In the genomic region with DNA sequence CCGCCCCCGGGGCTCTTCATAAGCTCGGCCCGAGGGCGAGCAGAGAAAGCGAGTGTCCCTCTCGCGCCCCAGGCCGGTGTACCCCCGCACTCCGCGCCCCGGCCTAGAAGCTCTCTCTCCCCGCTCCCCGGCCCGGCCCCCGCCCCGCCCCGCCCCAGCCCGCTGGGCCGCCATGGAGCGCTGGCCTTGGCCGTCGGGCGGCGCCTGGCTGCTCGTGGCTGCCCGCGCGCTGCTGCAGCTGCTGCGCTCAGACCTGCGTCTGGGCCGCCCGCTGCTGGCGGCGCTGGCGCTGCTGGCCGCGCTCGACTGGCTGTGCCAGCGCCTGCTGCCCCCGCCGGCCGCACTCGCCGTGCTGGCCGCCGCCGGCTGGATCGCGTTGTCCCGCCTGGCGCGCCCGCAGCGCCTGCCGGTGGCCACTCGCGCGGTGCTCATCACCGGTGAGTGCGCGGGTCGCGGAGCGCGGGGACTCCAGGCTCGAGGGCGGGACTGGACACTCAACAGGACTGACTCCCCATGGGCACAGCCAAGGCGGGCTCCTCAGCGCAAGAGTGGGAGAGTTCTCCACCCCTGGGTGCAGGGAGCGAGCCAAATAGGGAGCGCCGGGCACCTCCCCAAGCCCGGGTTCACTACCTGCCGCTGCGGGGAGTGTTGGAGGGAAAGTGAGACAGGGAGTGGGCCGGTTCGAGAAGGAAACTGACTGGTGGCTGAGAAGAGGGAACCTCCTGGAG, we compare ENCODE assay signal across 1 cellular context.
TF ChIP-seq lines count a peak whose summit lies in the region.

A gene (plus strand): TSS at position 45 of the 728 bp plus-strand sequence. CDS start 128 bp downstream, at position 173.

TF ChIP-seq in HepG2, 621 proteins besides CTCF, POLR2A, EP300 and RAD21 (continued from another document):
- TF ChIP-seq, protein P1, sequence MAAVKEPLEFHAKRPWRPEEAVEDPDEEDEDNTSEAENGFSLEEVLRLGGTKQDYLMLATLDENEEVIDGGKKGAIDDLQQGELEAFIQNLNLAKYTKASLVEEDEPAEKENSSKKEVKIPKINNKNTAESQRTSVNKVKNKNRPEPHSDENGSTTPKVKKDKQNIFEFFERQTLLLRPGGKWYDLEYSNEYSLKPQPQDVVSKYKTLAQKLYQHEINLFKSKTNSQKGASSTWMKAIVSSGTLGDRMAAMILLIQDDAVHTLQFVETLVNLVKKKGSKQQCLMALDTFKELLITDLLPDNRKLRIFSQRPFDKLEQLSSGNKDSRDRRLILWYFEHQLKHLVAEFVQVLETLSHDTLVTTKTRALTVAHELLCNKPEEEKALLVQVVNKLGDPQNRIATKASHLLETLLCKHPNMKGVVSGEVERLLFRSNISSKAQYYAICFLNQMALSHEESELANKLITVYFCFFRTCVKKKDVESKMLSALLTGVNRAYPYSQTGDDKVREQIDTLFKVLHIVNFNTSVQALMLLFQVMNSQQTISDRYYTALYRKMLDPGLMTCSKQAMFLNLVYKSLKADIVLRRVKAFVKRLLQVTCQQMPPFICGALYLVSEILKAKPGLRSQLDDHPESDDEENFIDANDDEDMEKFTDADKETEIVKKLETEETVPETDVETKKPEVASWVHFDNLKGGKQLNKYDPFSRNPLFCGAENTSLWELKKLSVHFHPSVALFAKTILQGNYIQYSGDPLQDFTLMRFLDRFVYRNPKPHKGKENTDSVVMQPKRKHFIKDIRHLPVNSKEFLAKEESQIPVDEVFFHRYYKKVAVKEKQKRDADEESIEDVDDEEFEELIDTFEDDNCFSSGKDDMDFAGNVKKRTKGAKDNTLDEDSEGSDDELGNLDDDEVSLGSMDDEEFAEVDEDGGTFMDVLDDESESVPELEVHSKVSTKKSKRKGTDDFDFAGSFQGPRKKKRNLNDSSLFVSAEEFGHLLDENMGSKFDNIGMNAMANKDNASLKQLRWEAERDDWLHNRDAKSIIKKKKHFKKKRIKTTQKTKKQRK (IDR thresholded peaks at IDR 0.05; ENCODE audit: low read length), result no peak
- TF ChIP-seq, protein P2, sequence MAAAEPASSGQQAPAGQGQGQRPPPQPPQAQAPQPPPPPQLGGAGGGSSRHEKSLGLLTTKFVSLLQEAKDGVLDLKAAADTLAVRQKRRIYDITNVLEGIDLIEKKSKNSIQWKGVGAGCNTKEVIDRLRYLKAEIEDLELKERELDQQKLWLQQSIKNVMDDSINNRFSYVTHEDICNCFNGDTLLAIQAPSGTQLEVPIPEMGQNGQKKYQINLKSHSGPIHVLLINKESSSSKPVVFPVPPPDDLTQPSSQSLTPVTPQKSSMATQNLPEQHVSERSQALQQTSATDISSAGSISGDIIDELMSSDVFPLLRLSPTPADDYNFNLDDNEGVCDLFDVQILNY (CRISPR knock-in tag; conservative IDR thresholded peaks at IDR 0.05), result peak; percentile 69
- TF ChIP-seq, protein P3, sequence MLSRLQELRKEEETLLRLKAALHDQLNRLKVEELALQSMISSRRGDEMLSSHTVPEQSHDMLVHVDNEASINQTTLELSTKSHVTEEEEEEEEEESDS (CRISPR knock-in tag; IDR thresholded peaks at IDR 0.05; ENCODE audit: borderline replicate concordance), result no peak
- TF ChIP-seq SAP130 (CRISPR knock-in tag; IDR thresholded peaks at IDR 0.05; ENCODE audit: low read depth) (peak; percentile 27; the same call in 1 of the 2 replicates), YY1 (IDR thresholded peaks at IDR 0.05; ENCODE audit: insufficient read depth, insufficient replicate concordance, low read depth, low read length) (peak; percentile 81), MTA1 (CRISPR knock-in tag; IDR thresholded peaks at IDR 0.05; ENCODE audit: borderline replicate concordance) (0 out of 2 replicates have a peak, but pooled peaks have one; percentile 41), ARNT2 (CRISPR knock-in tag; IDR thresholded peaks at IDR 0.05; ENCODE audit: low read depth) (0 out of 2 replicates have a peak, but pooled peaks have one; percentile 29), SRSF1 (optimal IDR thresholded peaks at IDR 0.05; ENCODE audit: low read depth, low read length) (no peak), HNRNPUL1 (IDR thresholded peaks at IDR 0.05; ENCODE audit: low read depth, low read length) (no peak), SIN3A (IDR thresholded peaks at IDR 0.05; ENCODE audit: borderline replicate concordance, low read depth, low read length) (peak; percentile 50; the same call in 1 of the 2 replicates), ZNF207 (IDR thresholded peaks at IDR 0.05; ENCODE audit: borderline replicate concordance) (no peak), SALL2 (CRISPR knock-in tag; IDR thresholded peaks at IDR 0.05) (peak; percentile 92), HMG20A (CRISPR knock-in tag; IDR thresholded peaks at IDR 0.05; ENCODE audit: borderline replicate concordance) (no peak), TRIM24 (CRISPR knock-in tag; IDR thresholded peaks at IDR 0.05) (no peak), ZFP82 (CRISPR knock-in tag; IDR thresholded peaks at IDR 0.05; ENCODE audit: borderline replicate concordance) (no peak), ZSCAN12 (CRISPR knock-in tag; IDR thresholded peaks at IDR 0.05) (no peak), KAT8 (CRISPR knock-in tag; IDR thresholded peaks at IDR 0.05) (no peak), MED8 (CRISPR knock-in tag; IDR thresholded peaks at IDR 0.05; ENCODE audit: insufficient replicate concordance) (no peak), ZFP62 (CRISPR knock-in tag; IDR thresholded peaks at IDR 0.05) (no peak)
- TF ChIP-seq, protein P4, sequence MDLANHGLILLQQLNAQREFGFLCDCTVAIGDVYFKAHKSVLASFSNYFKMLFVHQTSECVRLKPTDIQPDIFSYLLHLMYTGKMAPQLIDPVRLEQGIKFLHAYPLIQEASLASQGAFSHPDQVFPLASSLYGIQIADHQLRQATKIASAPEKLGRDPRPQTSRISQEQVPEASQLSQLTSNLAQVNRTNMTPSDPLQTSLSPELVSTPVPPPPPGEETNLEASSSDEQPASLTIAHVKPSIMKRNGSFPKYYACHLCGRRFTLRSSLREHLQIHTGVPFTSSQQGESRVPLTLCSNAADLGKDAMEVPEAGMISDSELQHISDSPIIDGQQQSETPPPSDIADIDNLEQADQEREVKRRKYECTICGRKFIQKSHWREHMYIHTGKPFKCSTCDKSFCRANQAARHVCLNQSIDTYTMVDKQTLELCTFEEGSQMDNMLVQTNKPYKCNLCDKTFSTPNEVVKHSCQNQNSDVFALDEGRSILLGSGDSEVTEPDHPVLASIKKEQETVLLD (CRISPR knock-in tag; IDR thresholded peaks at IDR 0.05; ENCODE audit: low read depth), result peak; percentile 69; the same call in 1 of the 2 replicates
- TF ChIP-seq, protein P5, sequence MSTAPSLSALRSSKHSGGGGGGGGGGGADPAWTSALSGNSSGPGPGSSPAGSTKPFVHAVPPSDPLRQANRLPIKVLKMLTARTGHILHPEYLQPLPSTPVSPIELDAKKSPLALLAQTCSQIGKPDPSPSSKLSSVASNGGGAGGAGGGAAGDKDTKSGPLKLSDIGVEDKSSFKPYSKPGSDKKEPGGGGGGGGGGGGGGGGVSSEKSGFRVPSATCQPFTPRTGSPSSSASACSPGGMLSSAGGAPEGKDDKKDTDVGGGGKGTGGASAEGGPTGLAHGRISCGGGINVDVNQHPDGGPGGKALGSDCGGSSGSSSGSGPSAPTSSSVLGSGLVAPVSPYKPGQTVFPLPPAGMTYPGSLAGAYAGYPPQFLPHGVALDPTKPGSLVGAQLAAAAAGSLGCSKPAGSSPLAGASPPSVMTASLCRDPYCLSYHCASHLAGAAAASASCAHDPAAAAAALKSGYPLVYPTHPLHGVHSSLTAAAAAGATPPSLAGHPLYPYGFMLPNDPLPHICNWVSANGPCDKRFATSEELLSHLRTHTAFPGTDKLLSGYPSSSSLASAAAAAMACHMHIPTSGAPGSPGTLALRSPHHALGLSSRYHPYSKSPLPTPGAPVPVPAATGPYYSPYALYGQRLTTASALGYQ (CRISPR knock-in tag; IDR thresholded peaks at IDR 0.05), result no peak
- TF ChIP-seq, protein P6, sequence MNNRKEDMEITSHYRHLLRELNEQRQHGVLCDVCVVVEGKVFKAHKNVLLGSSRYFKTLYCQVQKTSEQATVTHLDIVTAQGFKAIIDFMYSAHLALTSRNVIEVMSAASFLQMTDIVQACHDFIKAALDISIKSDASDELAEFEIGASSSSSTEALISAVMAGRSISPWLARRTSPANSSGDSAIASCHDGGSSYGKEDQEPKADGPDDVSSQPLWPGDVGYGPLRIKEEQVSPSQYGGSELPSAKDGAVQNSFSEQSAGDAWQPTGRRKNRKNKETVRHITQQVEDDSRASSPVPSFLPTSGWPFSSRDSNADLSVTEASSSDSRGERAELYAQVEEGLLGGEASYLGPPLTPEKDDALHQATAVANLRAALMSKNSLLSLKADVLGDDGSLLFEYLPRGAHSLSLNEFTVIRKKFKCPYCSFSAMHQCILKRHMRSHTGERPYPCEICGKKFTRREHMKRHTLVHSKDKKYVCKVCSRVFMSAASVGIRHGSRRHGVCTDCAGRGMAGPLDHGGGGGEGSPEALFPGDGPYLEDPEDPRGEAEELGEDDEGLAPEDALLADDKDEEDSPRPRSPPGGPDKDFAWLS (CRISPR knock-in tag; IDR thresholded peaks at IDR 0.05; ENCODE audit: borderline replicate concordance), result no peak
- TF ChIP-seq, protein P7, sequence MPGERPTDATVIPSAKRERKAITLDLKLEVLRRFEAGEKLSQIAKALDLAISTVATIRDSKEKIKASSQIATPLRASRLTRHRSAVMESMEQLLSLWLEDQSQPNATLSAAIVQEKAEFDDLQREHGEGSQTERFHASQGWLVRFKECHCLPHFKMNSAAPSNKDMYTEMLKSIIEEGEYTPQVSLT (CRISPR knock-in tag; IDR thresholded peaks at IDR 0.05; ENCODE audit: borderline replicate concordance, low read depth), result 0 out of 2 replicates have a peak, but pooled peaks have one; percentile 11
- TF ChIP-seq, protein P8, sequence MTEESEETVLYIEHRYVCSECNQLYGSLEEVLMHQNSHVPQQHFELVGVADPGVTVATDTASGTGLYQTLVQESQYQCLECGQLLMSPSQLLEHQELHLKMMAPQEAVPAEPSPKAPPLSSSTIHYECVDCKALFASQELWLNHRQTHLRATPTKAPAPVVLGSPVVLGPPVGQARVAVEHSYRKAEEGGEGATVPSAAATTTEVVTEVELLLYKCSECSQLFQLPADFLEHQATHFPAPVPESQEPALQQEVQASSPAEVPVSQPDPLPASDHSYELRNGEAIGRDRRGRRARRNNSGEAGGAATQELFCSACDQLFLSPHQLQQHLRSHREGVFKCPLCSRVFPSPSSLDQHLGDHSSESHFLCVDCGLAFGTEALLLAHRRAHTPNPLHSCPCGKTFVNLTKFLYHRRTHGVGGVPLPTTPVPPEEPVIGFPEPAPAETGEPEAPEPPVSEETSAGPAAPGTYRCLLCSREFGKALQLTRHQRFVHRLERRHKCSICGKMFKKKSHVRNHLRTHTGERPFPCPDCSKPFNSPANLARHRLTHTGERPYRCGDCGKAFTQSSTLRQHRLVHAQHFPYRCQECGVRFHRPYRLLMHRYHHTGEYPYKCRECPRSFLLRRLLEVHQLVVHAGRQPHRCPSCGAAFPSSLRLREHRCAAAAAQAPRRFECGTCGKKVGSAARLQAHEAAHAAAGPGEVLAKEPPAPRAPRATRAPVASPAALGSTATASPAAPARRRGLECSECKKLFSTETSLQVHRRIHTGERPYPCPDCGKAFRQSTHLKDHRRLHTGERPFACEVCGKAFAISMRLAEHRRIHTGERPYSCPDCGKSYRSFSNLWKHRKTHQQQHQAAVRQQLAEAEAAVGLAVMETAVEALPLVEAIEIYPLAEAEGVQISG (CRISPR knock-in tag; IDR thresholded peaks at IDR 0.05), result peak; percentile 36; the same call in 1 of the 2 replicates
- TF ChIP-seq, protein P9, sequence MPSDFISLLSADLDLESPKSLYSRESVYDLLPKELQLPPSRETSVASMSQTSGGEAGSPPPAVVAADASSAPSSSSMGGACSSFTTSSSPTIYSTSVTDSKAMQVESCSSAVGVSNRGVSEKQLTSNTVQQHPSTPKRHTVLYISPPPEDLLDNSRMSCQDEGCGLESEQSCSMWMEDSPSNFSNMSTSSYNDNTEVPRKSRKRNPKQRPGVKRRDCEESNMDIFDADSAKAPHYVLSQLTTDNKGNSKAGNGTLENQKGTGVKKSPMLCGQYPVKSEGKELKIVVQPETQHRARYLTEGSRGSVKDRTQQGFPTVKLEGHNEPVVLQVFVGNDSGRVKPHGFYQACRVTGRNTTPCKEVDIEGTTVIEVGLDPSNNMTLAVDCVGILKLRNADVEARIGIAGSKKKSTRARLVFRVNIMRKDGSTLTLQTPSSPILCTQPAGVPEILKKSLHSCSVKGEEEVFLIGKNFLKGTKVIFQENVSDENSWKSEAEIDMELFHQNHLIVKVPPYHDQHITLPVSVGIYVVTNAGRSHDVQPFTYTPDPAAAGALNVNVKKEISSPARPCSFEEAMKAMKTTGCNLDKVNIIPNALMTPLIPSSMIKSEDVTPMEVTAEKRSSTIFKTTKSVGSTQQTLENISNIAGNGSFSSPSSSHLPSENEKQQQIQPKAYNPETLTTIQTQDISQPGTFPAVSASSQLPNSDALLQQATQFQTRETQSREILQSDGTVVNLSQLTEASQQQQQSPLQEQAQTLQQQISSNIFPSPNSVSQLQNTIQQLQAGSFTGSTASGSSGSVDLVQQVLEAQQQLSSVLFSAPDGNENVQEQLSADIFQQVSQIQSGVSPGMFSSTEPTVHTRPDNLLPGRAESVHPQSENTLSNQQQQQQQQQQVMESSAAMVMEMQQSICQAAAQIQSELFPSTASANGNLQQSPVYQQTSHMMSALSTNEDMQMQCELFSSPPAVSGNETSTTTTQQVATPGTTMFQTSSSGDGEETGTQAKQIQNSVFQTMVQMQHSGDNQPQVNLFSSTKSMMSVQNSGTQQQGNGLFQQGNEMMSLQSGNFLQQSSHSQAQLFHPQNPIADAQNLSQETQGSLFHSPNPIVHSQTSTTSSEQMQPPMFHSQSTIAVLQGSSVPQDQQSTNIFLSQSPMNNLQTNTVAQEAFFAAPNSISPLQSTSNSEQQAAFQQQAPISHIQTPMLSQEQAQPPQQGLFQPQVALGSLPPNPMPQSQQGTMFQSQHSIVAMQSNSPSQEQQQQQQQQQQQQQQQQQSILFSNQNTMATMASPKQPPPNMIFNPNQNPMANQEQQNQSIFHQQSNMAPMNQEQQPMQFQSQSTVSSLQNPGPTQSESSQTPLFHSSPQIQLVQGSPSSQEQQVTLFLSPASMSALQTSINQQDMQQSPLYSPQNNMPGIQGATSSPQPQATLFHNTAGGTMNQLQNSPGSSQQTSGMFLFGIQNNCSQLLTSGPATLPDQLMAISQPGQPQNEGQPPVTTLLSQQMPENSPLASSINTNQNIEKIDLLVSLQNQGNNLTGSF (CRISPR knock-in tag; IDR thresholded peaks at IDR 0.05), result peak; percentile 43; the same call in 1 of the 2 replicates
TF ChIP-seq in HepG2: peak in this region for 107.
